Comparison of ENCODE assay signal across 11 cellular contexts in genomic region chr10:1299041-1299726, GRCh38.
"Had no signal": no experiment of that assay in that cellular context is flagged by ENCODE, and none has a peak within 500 bp of the region (broad histone marks: within the 10 kb centered on the region; RNA-seq: fewer than 3 reads in every experiment).

No MANE protein-coding gene starts in this region.

- DNase-seq: activated CD4-positive, alpha-beta memory T cell treated with anti-CD3 and anti-CD28 coated beads, Interleukin-2, amount 10 ng/mL, durations not matched to agents 7 days and 5 days; activated CD8-positive, alpha-beta memory T cell treated with anti-CD3 and anti-CD28 coated beads, Interleukin-2, amount 50 U/mL, for 48 hours; foreskin fibroblast; stimulated activated CD4-positive, alpha-beta T cell treated with anti-CD3 and anti-CD28 coated beads, Interleukin-15, amount 100 ng/mL, for 24 hours; stimulated activated CD4-positive, alpha-beta T cell treated with anti-CD3 and anti-CD28 coated beads, Interleukin-4, amount 100 ng/mL, for 24 hours had no signal

- H3K36me3 Mint-ChIP-seq: memory B cell had no signal

- H3K27ac Mint-ChIP-seq: activated CD4-positive, alpha-beta memory T cell treated with anti-CD3 and anti-CD28 coated beads, Interleukin-2, amount 10 ng/mL, durations not matched to agents 7 days and 5 days; memory B cell; nephron had no signal

- ATAC-seq: activated CD4-positive, CD25-positive, alpha-beta regulatory T cell treated with anti-CD3 and anti-CD28 coated beads, Interleukin-2, amount 50 U/mL, for 24 hours had no signal

- H3K27ac ChIP-seq: ascending aorta, esophagus muscularis mucosa, tibial nerve had no signal

- H3K4me1 Mint-ChIP-seq: activated CD4-positive, alpha-beta memory T cell treated with anti-CD3 and anti-CD28 coated beads, Interleukin-2, amount 10 ng/mL, durations not matched to agents 7 days and 5 days; memory B cell; nephron had no signal

- H3K4me3 Mint-ChIP-seq: activated CD4-positive, alpha-beta memory T cell treated with anti-CD3 and anti-CD28 coated beads, Interleukin-2, amount 10 ng/mL, durations not matched to agents 7 days and 5 days; memory B cell; nephron had no signal

- H3K9me3 Mint-ChIP-seq: activated CD4-positive, alpha-beta memory T cell treated with anti-CD3 and anti-CD28 coated beads, Interleukin-2, amount 10 ng/mL, durations not matched to agents 7 days and 5 days; memory B cell; nephron had no signal

- H3K27me3 Mint-ChIP-seq: activated CD4-positive, alpha-beta memory T cell treated with anti-CD3 and anti-CD28 coated beads, Interleukin-2, amount 10 ng/mL, durations not matched to agents 7 days and 5 days had no signal
